In genomic region chrX:110171442-110171841, GRCh38 we compare ENCODE assay signal across 22 cellular contexts.
"Had no signal": no experiment of that assay in that cellular context is flagged by ENCODE, and none has a peak within 500 bp of the region (broad histone marks: within the 10 kb centered on the region; RNA-seq: fewer than 3 reads in every experiment).

No MANE protein-coding gene starts in this region.

- H3K4me1 Mint-ChIP-seq: central memory CD8-positive, alpha-beta T cell; neural crest cell had no signal

- H3K27me3 ChIP-seq: esophagus muscularis mucosa, sigmoid colon, upper lobe of left lung had no signal

- H3K4me2 ChIP-seq: smooth muscle cell had no signal

- H3K9me3 ChIP-seq: adrenal gland, esophagus muscularis mucosa, heart right ventricle, sigmoid colon, thoracic aorta, upper lobe of left lung had no signal

- H3K4me3 ChIP-seq: adrenal gland, esophagus muscularis mucosa, heart right ventricle, sigmoid colon, smooth muscle cell, thoracic aorta, upper lobe of left lung had no signal

- ATAC-seq: heart right ventricle, left colon had no signal

- DNase-seq: activated gamma-delta T cell treated with Interleukin-2 at 50 U/mL for 16 hours; activated T-cell treated with anti-CD3 and anti-CD28 coated beads, Interleukin-2, amount 50 U/mL, for 1 hour; adrenal gland; effector memory CD4-positive, alpha-beta T cell; heart right ventricle; islet precursor cell; left colon; mesendoderm; naive thymus-derived CD4-positive, alpha-beta T cell; occipital lobe; posterior cingulate gyrus; sigmoid colon; stimulated activated CD4-positive, alpha-beta T cell treated with anti-CD3 and anti-CD28 coated beads, Interleukin-15, amount 100 ng/mL, for 24 hours; stimulated activated naive CD4-positive, alpha-beta T cell; T-helper 9 cell had no signal

- H3K36me3 ChIP-seq: adrenal gland, sigmoid colon, thoracic aorta, upper lobe of left lung had no signal

- H3K4me3 Mint-ChIP-seq: activated naive CD4-positive, alpha-beta T cell treated with anti-CD3 and anti-CD28 coated beads, Interleukin-2, amount 50 U/mL, for 24 hours; central memory CD8-positive, alpha-beta T cell; naive thymus-derived CD4-positive, alpha-beta T cell; neural crest cell had no signal

- H3K27ac Mint-ChIP-seq: activated naive CD4-positive, alpha-beta T cell treated with anti-CD3 and anti-CD28 coated beads, Interleukin-2, amount 50 U/mL, for 24 hours; naive thymus-derived CD4-positive, alpha-beta T cell had no signal

- H3K4me1 ChIP-seq: adrenal gland, esophagus muscularis mucosa, sigmoid colon had no signal

- H3K27ac ChIP-seq: adrenal gland, esophagus muscularis mucosa, heart right ventricle, sigmoid colon, thoracic aorta, upper lobe of left lung had no signal

- H3K9me3 Mint-ChIP-seq: activated naive CD4-positive, alpha-beta T cell treated with anti-CD3 and anti-CD28 coated beads, Interleukin-2, amount 50 U/mL, for 24 hours; central memory CD8-positive, alpha-beta T cell; naive thymus-derived CD4-positive, alpha-beta T cell; neural crest cell had no signal

- H3K27me3 Mint-ChIP-seq: activated naive CD4-positive, alpha-beta T cell treated with anti-CD3 and anti-CD28 coated beads, Interleukin-2, amount 50 U/mL, for 24 hours; central memory CD8-positive, alpha-beta T cell; naive thymus-derived CD4-positive, alpha-beta T cell had no signal
